In the genomic region with DNA sequence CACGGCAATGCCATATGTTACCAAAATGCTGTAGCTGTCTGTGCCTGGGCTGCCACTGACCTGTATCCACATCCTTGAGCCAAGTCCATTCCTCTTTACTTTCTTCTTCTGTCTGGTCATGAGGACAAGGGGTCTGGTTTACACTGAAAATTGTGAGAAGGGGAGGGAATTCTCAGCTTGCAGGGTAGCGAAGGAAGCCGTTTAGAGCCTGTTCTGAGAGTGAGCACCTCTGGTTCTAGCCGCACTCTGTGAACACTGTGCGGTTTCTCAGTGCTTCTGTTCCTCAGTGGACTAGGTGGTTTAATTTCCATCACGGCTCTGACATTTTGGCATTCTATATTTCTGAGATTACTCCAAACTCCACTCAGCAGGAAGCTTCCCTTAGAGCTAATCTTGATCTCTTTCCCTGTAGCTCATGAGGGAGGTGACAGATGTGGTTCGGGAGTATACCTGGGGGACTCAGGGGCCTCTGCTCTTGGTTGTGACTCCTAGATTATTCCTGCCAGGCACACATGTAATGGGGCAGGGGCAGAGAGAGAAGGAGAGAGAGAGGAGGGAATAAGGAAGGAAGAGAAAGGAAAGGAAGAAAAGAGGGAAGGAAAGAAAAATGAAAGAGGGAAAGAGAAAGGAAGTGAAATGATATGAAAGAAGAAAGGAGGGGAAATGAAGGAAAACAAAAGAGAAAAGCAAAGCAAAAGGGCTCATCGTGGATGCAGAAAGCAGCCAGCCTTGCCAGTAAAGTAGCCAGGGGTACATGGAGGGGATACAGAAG, we compare ENCODE assay signal across 1 cellular context.
TF ChIP-seq lines count a peak whose summit lies in the region.

No MANE protein-coding gene starts in this region.

TF ChIP-seq in HCT116, 20 proteins besides CTCF, POLR2A, EP300 and RAD21:
- TF ChIP-seq, protein P1, sequence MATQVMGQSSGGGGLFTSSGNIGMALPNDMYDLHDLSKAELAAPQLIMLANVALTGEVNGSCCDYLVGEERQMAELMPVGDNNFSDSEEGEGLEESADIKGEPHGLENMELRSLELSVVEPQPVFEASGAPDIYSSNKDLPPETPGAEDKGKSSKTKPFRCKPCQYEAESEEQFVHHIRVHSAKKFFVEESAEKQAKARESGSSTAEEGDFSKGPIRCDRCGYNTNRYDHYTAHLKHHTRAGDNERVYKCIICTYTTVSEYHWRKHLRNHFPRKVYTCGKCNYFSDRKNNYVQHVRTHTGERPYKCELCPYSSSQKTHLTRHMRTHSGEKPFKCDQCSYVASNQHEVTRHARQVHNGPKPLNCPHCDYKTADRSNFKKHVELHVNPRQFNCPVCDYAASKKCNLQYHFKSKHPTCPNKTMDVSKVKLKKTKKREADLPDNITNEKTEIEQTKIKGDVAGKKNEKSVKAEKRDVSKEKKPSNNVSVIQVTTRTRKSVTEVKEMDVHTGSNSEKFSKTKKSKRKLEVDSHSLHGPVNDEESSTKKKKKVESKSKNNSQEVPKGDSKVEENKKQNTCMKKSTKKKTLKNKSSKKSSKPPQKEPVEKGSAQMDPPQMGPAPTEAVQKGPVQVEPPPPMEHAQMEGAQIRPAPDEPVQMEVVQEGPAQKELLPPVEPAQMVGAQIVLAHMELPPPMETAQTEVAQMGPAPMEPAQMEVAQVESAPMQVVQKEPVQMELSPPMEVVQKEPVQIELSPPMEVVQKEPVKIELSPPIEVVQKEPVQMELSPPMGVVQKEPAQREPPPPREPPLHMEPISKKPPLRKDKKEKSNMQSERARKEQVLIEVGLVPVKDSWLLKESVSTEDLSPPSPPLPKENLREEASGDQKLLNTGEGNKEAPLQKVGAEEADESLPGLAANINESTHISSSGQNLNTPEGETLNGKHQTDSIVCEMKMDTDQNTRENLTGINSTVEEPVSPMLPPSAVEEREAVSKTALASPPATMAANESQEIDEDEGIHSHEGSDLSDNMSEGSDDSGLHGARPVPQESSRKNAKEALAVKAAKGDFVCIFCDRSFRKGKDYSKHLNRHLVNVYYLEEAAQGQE (IDR thresholded peaks at IDR 0.05; ENCODE audit: low read depth), result no peak
- TF ChIP-seq SP1 (IDR thresholded peaks at IDR 0.05; ENCODE audit: low read depth) (no peak), POLR2AphosphoS5 (IDR thresholded peaks at IDR 0.05; ENCODE audit: low read depth, low read length) (no peak), JUND (IDR thresholded peaks at IDR 0.05) (no peak), EZH2phosphoT487 (IDR thresholded peaks at IDR 0.05; ENCODE audit: borderline replicate concordance) (no peak), SIN3A (IDR thresholded peaks at IDR 0.05; ENCODE audit: low read depth) (no peak), SRF (IDR thresholded peaks at IDR 0.05; ENCODE audit: low read depth) (no peak)
- TF ChIP-seq, protein P2, sequence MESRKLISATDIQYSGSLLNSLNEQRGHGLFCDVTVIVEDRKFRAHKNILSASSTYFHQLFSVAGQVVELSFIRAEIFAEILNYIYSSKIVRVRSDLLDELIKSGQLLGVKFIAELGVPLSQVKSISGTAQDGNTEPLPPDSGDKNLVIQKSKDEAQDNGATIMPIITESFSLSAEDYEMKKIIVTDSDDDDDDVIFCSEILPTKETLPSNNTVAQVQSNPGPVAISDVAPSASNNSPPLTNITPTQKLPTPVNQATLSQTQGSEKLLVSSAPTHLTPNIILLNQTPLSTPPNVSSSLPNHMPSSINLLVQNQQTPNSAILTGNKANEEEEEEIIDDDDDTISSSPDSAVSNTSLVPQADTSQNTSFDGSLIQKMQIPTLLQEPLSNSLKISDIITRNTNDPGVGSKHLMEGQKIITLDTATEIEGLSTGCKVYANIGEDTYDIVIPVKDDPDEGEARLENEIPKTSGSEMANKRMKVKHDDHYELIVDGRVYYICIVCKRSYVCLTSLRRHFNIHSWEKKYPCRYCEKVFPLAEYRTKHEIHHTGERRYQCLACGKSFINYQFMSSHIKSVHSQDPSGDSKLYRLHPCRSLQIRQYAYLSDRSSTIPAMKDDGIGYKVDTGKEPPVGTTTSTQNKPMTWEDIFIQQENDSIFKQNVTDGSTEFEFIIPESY (IDR thresholded peaks at IDR 0.05; ENCODE audit: extremely low read depth, insufficient replicate concordance, low read length), result no peak
